In genomic region chr15:75844629-75845390, GRCh38 we compare ENCODE assay signal across 8 cellular contexts. TPM values are rescaled to one million over a fixed set of nuclear protein-coding genes. Genes with fewer than 3 reads are reported as not detected.
DNase-seq lines count a peak whose midpoint lies in the region; ATAC-seq and TF ChIP-seq lines count a peak whose summit lies in the region.

No MANE protein-coding gene starts in this region.

- H3K27me3 ChIP-seq in Karpas-422 (ENCODE audit: low read length): 0 out of 2 replicates have a peak, but pooled peaks cover 2% of the 10 kb centered on the region
- no peaks in the 10 kb centered on the region for H3K27me3 ChIP-seq in mammary epithelial cell (ENCODE audit: insufficient read depth, low read length)
- no peaks in the 10 kb centered on the region for H3K27me3 ChIP-seq in mucosa of rectum (ENCODE audit: control insufficient read depth in 2 of 2, insufficient read depth in 2 of 2, low read length in 2 of 2)

- H2AFZ ChIP-seq in Karpas-422 (ENCODE audit: low read length) (peak overlapping the region; percentile 91; the same call in 1 of the 2 replicates), mammary epithelial cell (ENCODE audit: low read depth, low read length) (peak overlapping the region; percentile 96)

- H3K4me1 ChIP-seq in Karpas-422 (ENCODE audit: low read length) (peaks cover 45% of the 10 kb centered on the region), mammary epithelial cell (ENCODE audit: insufficient read depth, low read length) (peaks cover 26% of the 10 kb centered on the region), mucosa of rectum (ENCODE audit: control insufficient read depth in 2 of 2, insufficient read depth in 2 of 2, low read length in 2 of 2) (peaks cover 13 to 15% of the 10 kb centered on the region in 2 donors)

- peak overlapping the region; percentile 78 for H3K4me3 ChIP-seq in AG09309 (ENCODE audit: control insufficient read depth, low read depth, low read length)
- H3K4me3 ChIP-seq in Karpas-422 (ENCODE audit: low read length): peak overlapping the region; percentile 80
- peak overlapping the region; percentile 79 to 97 (median 86) for H3K4me3 ChIP-seq in mammary epithelial cell (replicated peaks in 1 of 3; ENCODE audit: insufficient read depth in 1 of 3, low read depth in 2 of 3, low read length in 3 of 3)
- H3K4me3 ChIP-seq in mucosa of rectum (ENCODE audit: low read length in 2 of 2): peak overlapping the region; percentile 87 to 92

- H3K9ac ChIP-seq in Karpas-422 (ENCODE audit: low read length) (peak overlapping the region; percentile 90), mammary epithelial cell (ENCODE audit: insufficient read depth, low read length) (peak overlapping the region; percentile 73), mucosa of rectum (ENCODE audit: low read depth in 1 of 2, low read length in 2 of 2) (peak overlapping the region; percentile 90 to 92)

- ATAC-seq in HG03159 (IDR thresholded peaks at IDR 0.05; ENCODE audit: unreplicated experiment) (no peak), HG02870 (IDR thresholded peaks at IDR 0.05; ENCODE audit: unreplicated experiment) (no peak)

- in situ Hi-C loops in mammary epithelial cell (cut with MboI; ENCODE audit: low sequenced_read_pairs in 2 of 2): no loop called here

- 41% methylated on average over 14 of the region's 14 CpGs for WGBS in mammary epithelial cell (ENCODE audit: low coverage, missing lambda C conversion rate)

- H3K27ac ChIP-seq in Karpas-422 (ENCODE audit: low read length) (no peak overlapping the region), mammary epithelial cell (ENCODE audit: insufficient read depth, low read depth, low read length) (peak overlapping the region; percentile 71), mucosa of rectum (ENCODE audit: low read depth in 2 of 2, low read length in 2 of 2) (peak overlapping the region; percentile 91 to 94)

- BruUV-seq in mammary epithelial cell (replicated peaks; lab: Mats Ljungman, UMichigan): TSS peak; percentile 40

- TF ChIP-seq CTCF in AG09309 (IDR thresholded peaks at IDR 0.05; ENCODE audit: control insufficient read depth, insufficient read depth, low read depth, low read length, missing control alignments): no peak
- TF ChIP-seq CTCF in mammary epithelial cell (conservative IDR thresholded peaks at IDR 0.05 in 1 of 2, IDR thresholded peaks at IDR 0.05 in 1 of 2; ENCODE audit: extremely low read depth in 1 of 2, insufficient read depth in 1 of 2, low read depth in 1 of 2, low read length in 2 of 2): no peak

- dilution Hi-C loops in mammary epithelial cell (cut with HindIII; ENCODE audit: low sequenced_read_pairs): no loop called here

- intact Hi-C loops in mammary epithelial cell (cut with micrococcal nuclease): loop anchor here (1.0 kb wide), 1 partner anchor 35 kb away; no protein-coding TSS in a partner anchor

- H3K36me3 ChIP-seq in Karpas-422 (ENCODE audit: insufficient read depth, low read length) (no peaks in the 10 kb centered on the region), mammary epithelial cell (ENCODE audit: insufficient read depth, low read length) (no peaks in the 10 kb centered on the region), mucosa of rectum (ENCODE audit: control insufficient read depth in 2 of 2, insufficient read depth in 2 of 2, low read length in 2 of 2) (no peaks in the 10 kb centered on the region)

- no peak for DNase-seq in AG09309 (ENCODE audit: low read depth)
- no peak for DNase-seq in Karpas-422
- no peak for DNase-seq in mammary epithelial cell
- DNase-seq in MV-4-11 (lab: John Stamatoyannopoulos, UW): no peak
- no peak for DNase-seq in NK-92 (lab: John Stamatoyannopoulos, UW; ENCODE audit: unreplicated experiment)

- H3K4me2 ChIP-seq in Karpas-422 (ENCODE audit: low read depth, low read length, poor library complexity, severe bottlenecking) (peak overlapping the region; percentile 100), mammary epithelial cell (ENCODE audit: insufficient read depth, low read depth, low read length) (peak overlapping the region; percentile 94)

- H3K79me2 ChIP-seq in Karpas-422 (ENCODE audit: low read length) (peaks cover 57% of the 10 kb centered on the region), mammary epithelial cell (ENCODE audit: insufficient read depth, low read length) (peaks cover 58% of the 10 kb centered on the region)

- no peaks in the 10 kb centered on the region for H3K9me2 ChIP-seq in Karpas-422 (replicated peaks; ENCODE audit: insufficient read depth, low read length)

- CTCF ChIA-PET in mammary epithelial cell (lab: Charles Lee; ENCODE audit: low non-redundant PET): no interaction called here

- H4K20me1 ChIP-seq in Karpas-422 (ENCODE audit: insufficient read depth, low read depth, low read length) (peaks cover 17% of the 10 kb centered on the region), mammary epithelial cell (ENCODE audit: insufficient read depth, low read length) (no peaks in the 10 kb centered on the region)

- no peaks in the 10 kb centered on the region for H3K9me3 ChIP-seq in Karpas-422 (ENCODE audit: low read length)
- no peaks in the 10 kb centered on the region for H3K9me3 ChIP-seq in mammary epithelial cell (replicated peaks; ENCODE audit: insufficient read depth, low read length)
- H3K9me3 ChIP-seq in mucosa of rectum (ENCODE audit: control insufficient read depth in 2 of 2, low read length in 2 of 2): no peaks in the 10 kb centered on the region

RNA-seq across cellular contexts. Expression of gene UBE2Q2, which starts 1.6 kb away (rescaled TPM):
- 13.7 and 36.3 TPM in 2 replicates for total RNA-seq in Karpas-422 (2014; rRNA removed; shearing (Covaris generic); ENCODE audit: low replicate concordance)
- 10 to 100 TPM; 47.9 to 57.2 TPM for total RNA-seq in mammary epithelial cell
- polyA plus RNA-seq in mammary epithelial cell: 21.5 TPM
- polyA minus RNA-seq in mammary epithelial cell: 22.1 TPM

RNA-seq across cellular contexts. Expression of gene FBXO22, which starts 58.9 kb away (rescaled TPM):
- total RNA-seq in Karpas-422 (2014; rRNA removed; shearing (Covaris generic); ENCODE audit: low replicate concordance): 30.1 and 39.7 TPM in 2 replicates
- 10 to 100 TPM; 64.5 to 76.2 TPM for total RNA-seq in mammary epithelial cell
- 50.0 TPM for polyA plus RNA-seq in mammary epithelial cell
- polyA minus RNA-seq in mammary epithelial cell: 39.2 TPM
